In the genomic region with DNA sequence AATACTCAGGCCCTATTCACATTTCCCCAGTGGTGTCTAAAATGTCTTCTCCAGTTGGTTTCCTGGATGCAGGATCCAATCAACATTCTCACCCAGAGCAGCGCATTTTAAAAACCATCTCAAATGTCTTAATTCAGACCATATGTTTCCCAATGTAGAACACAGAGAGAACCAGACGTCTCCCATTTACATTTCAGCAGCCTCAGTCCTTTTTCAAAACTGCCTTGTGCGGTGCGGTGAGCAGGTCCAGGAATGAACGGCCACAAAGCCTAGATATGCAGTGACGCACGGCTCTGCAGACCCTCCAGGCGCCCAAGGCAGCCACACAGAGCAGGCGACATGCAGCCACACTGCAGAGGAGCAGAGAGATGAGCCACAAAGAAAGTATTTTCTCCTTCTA, we compare ENCODE assay signal across 17 cellular contexts.
DNase-seq lines count a peak whose midpoint lies in the region; ATAC-seq and TF ChIP-seq lines count a peak whose summit lies in the region.
"Had no signal": no experiment of that assay in that cellular context is flagged by ENCODE, and none has a peak within 500 bp of the region (broad histone marks: within the 10 kb centered on the region; RNA-seq: fewer than 3 reads in every experiment).

No MANE protein-coding gene starts in this region.

- H3K4me1 Mint-ChIP-seq in osteocyte (ENCODE audit: unreplicated experiment), result peaks cover 24% of the 10 kb centered on the region
- peaks cover 7% of the 10 kb centered on the region for H3K4me1 Mint-ChIP-seq in T-helper 17 cell

- no peak for TF ChIP-seq CTCF in osteocyte (IDR thresholded peaks at IDR 0.05)

- H3K36me3 Mint-ChIP-seq in osteocyte (ENCODE audit: unreplicated experiment) (peaks cover 3% of the 10 kb centered on the region), T-helper 17 cell (ENCODE audit: low read depth) (no peaks in the 10 kb centered on the region)

- H3K4me3 Mint-ChIP-seq in osteocyte (ENCODE audit: unreplicated experiment) (no peak overlapping the region), T-helper 17 cell (no peak overlapping the region)

- H3K27ac Mint-ChIP-seq in osteocyte (ENCODE audit: unreplicated experiment) (peak overlapping the region; percentile 75), T-helper 17 cell (no peak overlapping the region)

- H3K27me3 Mint-ChIP-seq in osteocyte (ENCODE audit: unreplicated experiment) (no peaks in the 10 kb centered on the region), T-helper 17 cell (no peaks in the 10 kb centered on the region)

- no peaks in the 10 kb centered on the region for H3K9me3 ChIP-seq in T-helper 17 cell (ENCODE audit: control insufficient read depth, low read length, poor library complexity, severe bottlenecking)

- no peak overlapping the region for H3K27ac ChIP-seq in substantia nigra (ENCODE audit: low read depth, low read length, poor library complexity, severe bottlenecking)
- H3K27ac ChIP-seq: PC-9 had no signal

- peaks cover 6% of the 10 kb centered on the region for H3K9me3 Mint-ChIP-seq in osteocyte (ENCODE audit: unreplicated experiment)

- ATAC-seq in T-helper 17 cell, result no peak
- ATAC-seq: GM12878, HepG2 had no signal

- peak; percentile 63 for DNase-seq in AG20443 (ENCODE audit: low spot score)
- DNase-seq in M059J (ENCODE audit: low read depth), result peak; percentile 46
- peak; percentile 83 for DNase-seq in fibroblast of gingiva (ENCODE audit: low read depth)
- DNase-seq in osteocyte (ENCODE audit: extremely low spot score, unreplicated experiment), result no peak
- no peak for DNase-seq in COR-L47 (lab: John Stamatoyannopoulos, UW)
- DNase-seq in substantia nigra (lab: John Stamatoyannopoulos, UW), result no peak
- DNase-seq in T-helper 17 cell, result no peak
- DNase-seq: ACHN, C1 segment of cervical spinal cord, DMS153, MM.1S, NCI-H1105 treated with DMSO at 0.1 percent for 48 hours, NCI-H187, NCI-H69, PC-9 had no signal

Comparison
In these comparisons a context has a peak if more than half of its experiments do, and no peak if none do; other contexts are left out.
1. DNase-seq: peak in AG20443 (single experiment), M059J (single experiment) and fibroblast of gingiva (single experiment); none in osteocyte (single experiment), COR-L47 (single experiment), substantia nigra (0 of 49) and T-helper 17 cell (0 of 3).